In the genomic region with DNA sequence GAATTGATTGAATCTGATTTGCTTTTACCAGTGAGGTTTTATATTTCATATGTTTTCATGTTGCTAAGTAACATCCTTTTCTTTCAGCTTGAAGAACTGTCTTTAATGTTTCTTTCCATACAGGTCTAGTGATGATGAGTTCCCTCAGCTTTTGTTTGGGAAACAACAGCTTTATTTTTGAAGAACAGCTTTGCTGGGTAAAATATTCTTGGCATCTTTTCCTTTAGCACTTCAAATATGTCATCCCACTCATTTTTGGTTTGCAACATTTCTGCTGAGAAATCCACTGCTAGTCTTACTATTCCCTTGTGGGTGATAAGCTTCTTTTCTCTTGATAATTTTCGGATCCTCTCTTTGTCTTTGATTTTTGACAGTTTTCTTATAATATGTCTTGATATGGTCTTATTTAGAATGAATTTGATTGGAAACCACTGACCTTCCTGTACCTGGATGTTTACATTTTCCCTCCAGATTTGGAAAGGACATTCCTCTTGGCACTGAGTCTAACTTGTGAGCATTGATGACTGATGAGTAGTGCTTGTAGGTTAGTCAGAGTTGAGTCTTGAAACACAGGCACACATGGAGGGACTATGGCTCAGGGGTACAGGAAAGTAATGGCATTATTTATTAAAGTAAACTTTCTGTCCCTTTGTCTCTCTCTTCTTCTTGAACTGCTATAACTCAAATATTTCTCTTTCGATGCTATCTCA, we compare ENCODE assay signal across 18 cellular contexts.
"Had no signal": no experiment of that assay in that cellular context is flagged by ENCODE, and none has a peak within 500 bp of the region (broad histone marks: within the 10 kb centered on the region; RNA-seq: fewer than 3 reads in every experiment).

No MANE protein-coding gene starts in this region.

- H3K27me3 ChIP-seq: esophagus squamous epithelium, gastrocnemius medialis, heart right ventricle, pancreas, spleen, stomach had no signal

- H3K4me3 ChIP-seq: esophagus squamous epithelium, gastrocnemius medialis, heart right ventricle, pancreas, spleen, stomach, thoracic aorta had no signal

- H3K36me3 ChIP-seq: esophagus squamous epithelium, gastrocnemius medialis, heart right ventricle, pancreas, spleen, stomach, thoracic aorta had no signal

- ATAC-seq: activated CD4-positive, CD25-positive, alpha-beta regulatory T cell treated with anti-CD3 and anti-CD28 coated beads, Interleukin-2, amount 50 U/mL, for 24 hours; gastrocnemius medialis; heart right ventricle; left lobe of liver; pancreas; sciatic nerve had no signal

- DNase-seq: activated CD4-positive, alpha-beta T cell treated with anti-CD3 and anti-CD28 coated beads, Interleukin-2, amount 50 U/mL, for 1 hour; activated CD8-positive, alpha-beta memory T cell treated with anti-CD3 and anti-CD28 coated beads for 24 hours; activated gamma-delta T cell treated with Interleukin-2 at 50 U/mL for 16 hours; amniotic stem cell; cortex of kidney; effector CD4-positive, alpha-beta T cell; esophagus squamous epithelium; gastrocnemius medialis; heart right ventricle; pancreas; spleen; stomach; T-helper 9 cell had no signal

- FAIRE-seq: islet of Langerhans, pancreas had no signal
